In genomic region chr12:9163392-9163791, GRCh38 we compare ENCODE assay signal across 15 cellular contexts. TPM values are rescaled to one million over a fixed set of nuclear protein-coding genes. Genes with fewer than 3 reads are reported as not detected.
"Had no signal": no experiment of that assay in that cellular context is flagged by ENCODE, and none has a peak within 500 bp of the region (broad histone marks: within the 10 kb centered on the region; RNA-seq: fewer than 3 reads in every experiment).

No MANE protein-coding gene starts in this region.

- ATAC-seq: mucosa of descending colon, natural killer cell had no signal

- H3K27me3 ChIP-seq: adrenal gland, esophagus muscularis mucosa, thyroid gland had no signal

- H3K4me1 ChIP-seq: adrenal gland, psoas muscle, thyroid gland had no signal

- H3K27ac ChIP-seq: adrenal gland, psoas muscle, thyroid gland had no signal

- H3K4me3 ChIP-seq: adrenal gland, esophagus muscularis mucosa, mucosa of descending colon, psoas muscle, skin epidermis, thyroid gland had no signal

- H3K9me3 ChIP-seq: adrenal gland, esophagus muscularis mucosa, mucosa of descending colon, psoas muscle, thyroid gland had no signal

- H3K36me3 ChIP-seq: adrenal gland, esophagus muscularis mucosa, thyroid gland had no signal

- DNase-seq: activated naive CD4-positive, alpha-beta T cell treated with anti-CD3 and anti-CD28 coated beads, Interleukin-2, amount 50 U/mL, for 16 hours; central memory CD4-positive, alpha-beta T cell; cortex of kidney; mucosa of descending colon; natural killer cell; nucleus accumbens; psoas muscle; thyroid gland had no signal

RNA-seq across cellular contexts. Expression of gene PZP, which starts 44.8 kb away (rescaled TPM):
- total RNA-seq: fibroblast of villous mesenchyme; lower leg skin; natural killer cell; T-helper 2 cell treated with Interferon-gamma antibody and Interleukin-4, amounts not matched to agents 100 ng/mL and 5 ng/mL, for 36 hours; thyroid gland had no signal
- polyA plus RNA-seq: keratinocyte had no signal

RNA-seq across cellular contexts. Expression of gene A2M, which starts 47.7 kb away (rescaled TPM):
- total RNA-seq: T-helper 2 cell treated with Interferon-gamma antibody and Interleukin-4, amounts not matched to agents 100 ng/mL and 5 ng/mL, for 36 hours had no signal
